29 cellular contexts compared by ENCODE assay signal in genomic region chr5:138934971-138935370, GRCh38. TPM values are rescaled to one million over a fixed set of nuclear protein-coding genes. Genes with fewer than 3 reads are reported as not detected.
"Had no signal": no experiment of that assay in that cellular context is flagged by ENCODE, and none has a peak within 500 bp of the region (broad histone marks: within the 10 kb centered on the region; RNA-seq: fewer than 3 reads in every experiment).

No MANE protein-coding gene starts in this region.

- H3K4me3 Mint-ChIP-seq: activated CD8-positive, alpha-beta T cell treated with anti-CD3 and anti-CD28 coated beads, Interleukin-2, amount 10 ng/mL, durations not matched to agents 7 days and 5 days; activated naive CD8-positive, alpha-beta T cell treated with anti-CD3 and anti-CD28 coated beads, Interleukin-2, amount 50 U/mL, for 24 hours; activated T-cell treated with anti-CD3 and anti-CD28 coated beads, Interleukin-2, amount 50 U/mL, for 24 hours; activated T-helper 1 cell treated with anti-CD3 and anti-CD28 coated beads, Interleukin-12 subunit alpha, Interleukin-12 subunit beta, Interleukin-2, Interleukin-4 antibody, amounts not matched to agents 30 ng/mL and 10 ng/mL and 1 ng/mL, durations not matched to agents 14 hours and 24 hours and 36 hours; T-helper 17 cell; WTC11 had no signal

- H3K9me3 Mint-ChIP-seq: activated naive CD4-positive, alpha-beta T cell treated with anti-CD3 and anti-CD28 coated beads, Interleukin-2, amount 50 U/mL, for 72 hours; activated naive CD8-positive, alpha-beta T cell treated with anti-CD3 and anti-CD28 coated beads, Interleukin-2, amount 50 U/mL, for 24 hours; activated T-cell treated with anti-CD3 and anti-CD28 coated beads, Interleukin-2, amount 50 U/mL, for 24 hours; activated T-helper 1 cell treated with anti-CD3 and anti-CD28 coated beads, Interleukin-12 subunit alpha, Interleukin-12 subunit beta, Interleukin-2, Interleukin-4 antibody, amounts not matched to agents 30 ng/mL and 10 ng/mL and 1 ng/mL, durations not matched to agents 14 hours and 24 hours and 36 hours; WTC11 had no signal

- H3K4me3 ChIP-seq: ascending aorta, body of pancreas, MG63 had no signal

- H3K36me3 Mint-ChIP-seq: activated naive CD4-positive, alpha-beta T cell treated with anti-CD3 and anti-CD28 coated beads, Interleukin-2, amount 50 U/mL, for 72 hours had no signal

- H3K4me1 Mint-ChIP-seq: activated naive CD8-positive, alpha-beta T cell treated with anti-CD3 and anti-CD28 coated beads, Interleukin-2, amount 50 U/mL, for 24 hours had no signal

- H3K27ac Mint-ChIP-seq: activated CD8-positive, alpha-beta T cell treated with anti-CD3 and anti-CD28 coated beads, Interleukin-2, amount 10 ng/mL, durations not matched to agents 7 days and 5 days; activated naive CD4-positive, alpha-beta T cell treated with anti-CD3 and anti-CD28 coated beads, Interleukin-2, amount 50 U/mL, for 72 hours; activated naive CD8-positive, alpha-beta T cell treated with anti-CD3 and anti-CD28 coated beads, Interleukin-2, amount 50 U/mL, for 24 hours; activated T-cell treated with anti-CD3 and anti-CD28 coated beads, Interleukin-2, amount 50 U/mL, for 24 hours; activated T-helper 1 cell treated with anti-CD3 and anti-CD28 coated beads, Interleukin-12 subunit alpha, Interleukin-12 subunit beta, Interleukin-2, Interleukin-4 antibody, amounts not matched to agents 30 ng/mL and 10 ng/mL and 1 ng/mL, durations not matched to agents 14 hours and 24 hours and 36 hours; T-helper 17 cell; WTC11 had no signal

- H3K4me1 ChIP-seq: ascending aorta, body of pancreas had no signal

- DNase-seq: activated CD4-positive, alpha-beta T cell treated with anti-CD3 and anti-CD28 coated beads for 48 hours; activated CD4-positive, alpha-beta T cell treated with anti-CD3 and anti-CD28 coated beads, Interleukin-2, amount 50 U/mL, for 4 hours; activated CD4-positive, CD25-positive, alpha-beta regulatory T cell treated with anti-CD3 and anti-CD28 coated beads, Interleukin-2, amount 50 U/mL, for 72 hours; activated CD8-positive, alpha-beta T cell treated with anti-CD3 and anti-CD28 coated beads, Interleukin-2, amount 10 ng/mL, durations not matched to agents 7 days and 5 days; activated effector memory CD4-positive, alpha-beta T cell treated with Interleukin-2 at 50 U/mL for 16 hours; activated naive CD4-positive, alpha-beta T cell treated with Interleukin-2 at 50 U/mL for 16 hours; activated naive CD8-positive, alpha-beta T cell treated with anti-CD3 and anti-CD28 coated beads, Interleukin-2, amount 50 U/mL, for 24 hours; activated T-cell treated with anti-CD3 and anti-CD28 coated beads, Interleukin-2, amount 50 U/mL, for 24 hours; amniotic stem cell; body of pancreas; IMR-90; KG1; MG63; MV-4-11; NCI-H1105; NCI-H1436; NCI-H1694 treated with DMSO at 0.1 percent for 48 hours; NCI-H2029 treated with DMSO at 0.1 percent for 48 hours; NCI-H345; NCI-H510A treated with DMSO at 0.1 percent for 48 hours; NCI-H69; PC-3; SHP77 treated with DMSO at 0.1 percent for 48 hours; T-helper 17 cell; T-helper 9 cell had no signal

- H3K27me3 Mint-ChIP-seq: activated naive CD8-positive, alpha-beta T cell treated with anti-CD3 and anti-CD28 coated beads, Interleukin-2, amount 50 U/mL, for 24 hours; activated T-cell treated with anti-CD3 and anti-CD28 coated beads, Interleukin-2, amount 50 U/mL, for 24 hours; T-helper 17 cell had no signal

- H3K9me3 ChIP-seq: ascending aorta, body of pancreas, MG63 had no signal

- H3K27me3 ChIP-seq: ascending aorta, body of pancreas, MG63 had no signal

- H3K27ac ChIP-seq: ascending aorta, body of pancreas had no signal

RNA-seq across cellular contexts. Expression of gene LRRTM2, which starts 59.8 kb away (rescaled TPM):
- total RNA-seq: activated T-helper 1 cell treated with anti-CD3 and anti-CD28 coated beads, Interleukin-12 subunit alpha, Interleukin-12 subunit beta, Interleukin-2, Interleukin-4 antibody, amounts not matched to agents 30 ng/mL and 10 ng/mL and 1 ng/mL, durations not matched to agents 14 hours and 24 hours and 36 hours; ascending aorta; PC-3; WTC11 had no signal
